ENCODE assay signal across 11 cellular contexts in genomic region chr2:212940816-212941215, GRCh38.
A peak's percentile ranks its signal among the peaks of the same experiment; 100 is the strongest.
DNase-seq lines count a peak whose midpoint lies in the region; ATAC-seq and TF ChIP-seq lines count a peak whose summit lies in the region.
"Had no signal": no experiment of that assay in that cellular context is flagged by ENCODE, and none has a peak within 500 bp of the region (broad histone marks: within the 10 kb centered on the region; RNA-seq: fewer than 3 reads in every experiment).

No MANE protein-coding gene starts in this region.

- H3K36me3 ChIP-seq in heart left ventricle: no peaks in the 10 kb centered on the region
- H3K36me3 ChIP-seq in right atrium auricular region: no peaks in the 10 kb centered on the region
- H3K36me3 ChIP-seq in RWPE2 (ENCODE audit: low read depth): no peaks in the 10 kb centered on the region
- no peaks in the 10 kb centered on the region for H3K36me3 ChIP-seq in testis (ENCODE audit: low read depth, missing control alignments)
- H3K36me3 ChIP-seq: adrenal gland, SJSA1, tibial nerve had no signal

- H3K9me3 ChIP-seq in heart left ventricle: no peaks in the 10 kb centered on the region
- no peaks in the 10 kb centered on the region for H3K9me3 ChIP-seq in right atrium auricular region
- H3K9me3 ChIP-seq in RWPE2 (ENCODE audit: severe bottlenecking): no peaks in the 10 kb centered on the region
- H3K9me3 ChIP-seq in testis: no peaks in the 10 kb centered on the region
- H3K9me3 ChIP-seq: adrenal gland, SJSA1, tibial nerve had no signal

- peak in 3 of 5 donors; percentile 16 to 39 (median 30) for DNase-seq in heart left ventricle
- DNase-seq in right atrium auricular region (ENCODE audit: low spot score): no peak
- peak; percentile 76 for DNase-seq in RWPE2 (ENCODE audit: low spot score)
- DNase-seq in iPS DF 4.7 (ENCODE audit: extremely low read depth, low spot score): peak; percentile 82
- DNase-seq in testis: no peak

- WGBS in heart left ventricle, 4 donors: 10 to 25% (median 14%) methylated on average over 2 of the region's 2 CpGs
- 35 to 54% methylated on average over 2 of the region's 2 CpGs for WGBS in testis, 2 donors

- no peak for TF ChIP-seq POLR2A in heart left ventricle (IDR thresholded peaks at IDR 0.05)
- TF ChIP-seq POLR2A in testis (IDR thresholded peaks at IDR 0.05): no peak

- H3K4me3 ChIP-seq in heart left ventricle (no peak overlapping the region), right atrium auricular region (no peak overlapping the region), RWPE2 (ENCODE audit: severe bottlenecking) (no peak overlapping the region), testis (no peak overlapping the region)
- H3K4me3 ChIP-seq: adrenal gland, SJSA1, tibial nerve had no signal

- H3K4me1 ChIP-seq in heart left ventricle (peaks cover 0 to 12% (median 0%) of the 10 kb centered on the region in 12 donors), right atrium auricular region (peaks cover 0 to 6% of the 10 kb centered on the region in 2 donors), RWPE2 (ENCODE audit: insufficient read depth, poor library complexity, severe bottlenecking) (peaks cover 36% of the 10 kb centered on the region), testis (no peaks in the 10 kb centered on the region)
- H3K4me1 ChIP-seq: adrenal gland, SJSA1 had no signal

- intact Hi-C loops in heart left ventricle (cut with DNase I): no loop called here
- intact Hi-C loops in testis (cut with DNase I; ENCODE audit: low total_unique reads): no loop called here

- TF ChIP-seq CTCF in heart left ventricle (IDR thresholded peaks at IDR 0.05) (no peak), right atrium auricular region (IDR thresholded peaks at IDR 0.05) (no peak), RWPE2 (IDR thresholded peaks at IDR 0.05; ENCODE audit: poor library complexity, severe bottlenecking) (no peak), testis (IDR thresholded peaks at IDR 0.05) (no peak)

- H3K27ac ChIP-seq in heart left ventricle (no peak overlapping the region), right atrium auricular region (no peak overlapping the region), RWPE2 (ENCODE audit: poor library complexity, severe bottlenecking) (peak overlapping the region; percentile 56), testis (no peak overlapping the region)
- H3K27ac ChIP-seq: adrenal gland, SJSA1, tibial nerve had no signal

- H3K27me3 ChIP-seq in heart left ventricle (no peaks in the 10 kb centered on the region), right atrium auricular region (no peaks in the 10 kb centered on the region), RWPE2 (ENCODE audit: insufficient read depth, poor library complexity, severe bottlenecking) (no peaks in the 10 kb centered on the region), testis (no peaks in the 10 kb centered on the region)
- H3K27me3 ChIP-seq: adrenal gland, tibial nerve had no signal

- ATAC-seq in heart left ventricle (peak; percentile 65 to 82 (median 74)), RWPE2 (ENCODE audit: low read depth) (peak; percentile 86), GM21528 (IDR thresholded peaks at IDR 0.05; ENCODE audit: low FRiP score, unreplicated experiment) (no peak), HG02588 (IDR thresholded peaks at IDR 0.05; ENCODE audit: unreplicated experiment) (no peak), HG02571 (IDR thresholded peaks at IDR 0.05; ENCODE audit: unreplicated experiment) (no peak)

Comparison
In these comparisons a context has a peak if more than half of its experiments do, and no peak if none do; other contexts are left out.
1. DNase-seq: peak in heart left ventricle (3 of 5), RWPE2 (single experiment) and iPS DF 4.7 (single experiment); none in right atrium auricular region (single experiment) and testis (single experiment).
2. ATAC-seq: peak in heart left ventricle (4 of 4) and RWPE2 (single experiment); none in GM21528 (single experiment), HG02588 (single experiment) and HG02571 (single experiment).